Comparison of ENCODE assay signal across 20 cellular contexts in the genomic region with DNA sequence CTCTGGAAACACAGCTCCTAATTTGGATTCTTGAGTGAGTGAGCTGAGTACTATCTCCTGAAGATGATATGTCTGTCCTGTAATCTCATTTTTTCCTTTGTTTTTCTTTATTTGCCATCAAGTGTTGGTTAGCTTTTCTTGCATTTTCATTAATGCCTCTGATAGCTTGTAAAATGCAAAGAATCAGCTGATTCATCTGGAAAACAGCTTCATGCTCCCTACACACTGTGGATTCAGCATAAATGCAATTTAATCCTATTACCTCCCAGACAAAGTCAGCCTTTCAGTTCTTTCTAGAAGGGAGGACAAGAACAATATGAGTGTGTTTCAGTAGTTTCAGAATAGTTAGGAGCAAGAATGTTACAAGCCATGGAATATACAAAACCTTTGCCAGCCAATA.
"Had no signal": no experiment of that assay in that cellular context is flagged by ENCODE, and none has a peak within 500 bp of the region (broad histone marks: within the 10 kb centered on the region; RNA-seq: fewer than 3 reads in every experiment).

No MANE protein-coding gene starts in this region.

- H3K4me1 ChIP-seq: ascending aorta, esophagus squamous epithelium, foreskin keratinocyte, pancreas, tibial artery had no signal

- H3K4me3 ChIP-seq: ascending aorta, cardiac muscle cell, lower lobe of right lung, pancreas, tibial artery had no signal

- H3K27me3 Mint-ChIP-seq: activated naive CD4-positive, alpha-beta T cell treated with anti-CD3 and anti-CD28 coated beads, Interleukin-2, amount 50 U/mL, for 24 hours had no signal

- H3K9me3 Mint-ChIP-seq: activated naive CD4-positive, alpha-beta T cell treated with anti-CD3 and anti-CD28 coated beads, Interleukin-2, amount 50 U/mL, for 24 hours; mesothelial cell of epicardium had no signal

- H3K27ac Mint-ChIP-seq: activated naive CD4-positive, alpha-beta T cell treated with anti-CD3 and anti-CD28 coated beads, Interleukin-2, amount 50 U/mL, for 24 hours; activated T-cell treated with anti-CD3 and anti-CD28 coated beads, Interleukin-2, amount 50 U/mL, for 72 hours; mesothelial cell of epicardium; T-helper 17 cell had no signal

- H3K4me1 Mint-ChIP-seq: T-helper 17 cell had no signal

- H3K27me3 ChIP-seq: ascending aorta, cardiac muscle cell, esophagus squamous epithelium, pancreas, tibial artery had no signal

- H3K27ac ChIP-seq: ascending aorta, cardiac muscle cell, esophagus squamous epithelium, foreskin keratinocyte, lower lobe of right lung, pancreas, tibial artery had no signal

- H3K36me3 ChIP-seq: ascending aorta, cardiac muscle cell, esophagus squamous epithelium, lower lobe of right lung, pancreas, tibial artery had no signal

- ATAC-seq: activated T-cell treated with anti-CD3 and anti-CD28 coated beads, Interleukin-2, amount 50 U/mL, for 72 hours; foreskin keratinocyte; lower lobe of right lung; pancreas; stimulated activated naive CD8-positive, alpha-beta T cell treated with anti-CD3 and anti-CD28 coated beads, Interleukin-15, Interleukin-2, amounts not matched to agents 100 U/mL and 50 U/mL, for 24 hours; T-helper 17 cell had no signal

- H3K36me3 Mint-ChIP-seq: activated naive CD4-positive, alpha-beta T cell treated with anti-CD3 and anti-CD28 coated beads, Interleukin-2, amount 50 U/mL, for 24 hours; mesothelial cell of epicardium had no signal

- H3K9me3 ChIP-seq: ascending aorta, esophagus squamous epithelium, lower lobe of right lung, pancreas, tibial artery had no signal

- DNase-seq: activated CD4-positive, alpha-beta T cell treated with anti-CD3 and anti-CD28 coated beads, Interleukin-2, amount 50 U/mL, for 4 hours; activated effector memory CD4-positive, alpha-beta T cell treated with anti-CD3 and anti-CD28 coated beads, Interleukin-2, amount 50 U/mL, for 16 hours; activated T-cell treated with anti-CD3 and anti-CD28 coated beads, Interleukin-2, amount 50 U/mL, for 72 hours; dermis blood vessel endothelial cell; effector memory CD4-positive, alpha-beta T cell; esophagus squamous epithelium; foreskin keratinocyte; glutamatergic neuron; hippocampal formation; lower lobe of right lung; pancreas; stimulated activated CD4-positive, alpha-beta T cell treated with anti-CD3 and anti-CD28 coated beads, Interleukin-2, amount 100 ng/mL, for 24 hours; stimulated activated naive CD8-positive, alpha-beta T cell treated with anti-CD3 and anti-CD28 coated beads, Interleukin-15, Interleukin-2, amounts not matched to agents 100 U/mL and 50 U/mL, for 24 hours; substantia nigra; T-helper 17 cell; tibial artery had no signal

- H3K4me3 Mint-ChIP-seq: activated naive CD4-positive, alpha-beta T cell treated with anti-CD3 and anti-CD28 coated beads, Interleukin-2, amount 50 U/mL, for 24 hours; activated T-cell treated with anti-CD3 and anti-CD28 coated beads, Interleukin-2, amount 50 U/mL, for 72 hours; mesothelial cell of epicardium; T-helper 17 cell had no signal
